Comparison of ENCODE assay signal across 10 cellular contexts in the genomic region with DNA sequence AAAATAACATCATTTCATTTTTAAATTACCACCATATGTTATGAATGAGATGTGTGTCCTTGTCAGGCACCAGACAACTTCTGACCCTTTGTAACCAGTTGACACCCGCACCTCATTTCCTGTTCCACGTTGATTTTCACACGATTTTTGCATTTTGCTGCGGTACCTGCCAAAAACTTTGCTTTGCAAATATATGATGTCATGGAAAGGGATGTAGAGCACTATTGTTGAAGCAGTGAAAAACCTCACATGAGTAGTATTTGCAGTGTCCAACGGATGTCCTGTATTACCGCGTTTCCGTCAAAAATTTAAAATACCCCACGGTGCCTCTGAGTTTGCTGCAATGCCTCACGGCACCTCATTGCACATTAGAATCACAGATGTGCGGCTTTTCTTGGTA.
DNase-seq lines count a peak whose midpoint lies in the region; ATAC-seq and TF ChIP-seq lines count a peak whose summit lies in the region.
"Had no signal": no experiment of that assay in that cellular context is flagged by ENCODE, and none has a peak within 500 bp of the region (broad histone marks: within the 10 kb centered on the region; RNA-seq: fewer than 3 reads in every experiment).

No MANE protein-coding gene starts in this region.

- no peaks in the 10 kb centered on the region for H3F3A ChIP-seq in PC-3 (ENCODE audit: low read length, unreplicated experiment)

- H3K14ac ChIP-seq in trophoblast cell (ENCODE audit: low read length), result no peak overlapping the region

- CTCF ChIA-PET in PC-3 (lab: Charles Lee), result no interaction called here

- H3K4ac ChIP-seq in trophoblast cell (ENCODE audit: low read depth, low read length), result no peak overlapping the region

- H3K36me3 ChIP-seq in left ventricle myocardium inferior (no peaks in the 10 kb centered on the region), PC-3 (ENCODE audit: low read depth, low read length) (peaks cover 2% of the 10 kb centered on the region; the same call in 1 of the 2 replicates), trophoblast cell (ENCODE audit: control insufficient read depth in 1 of 2, insufficient read depth in 2 of 2, low read length in 2 of 2) (peaks cover 5 to 6% of the 10 kb centered on the region in 2 experiments), sigmoid colon (no peaks in the 10 kb centered on the region)

- H2BK120ac ChIP-seq in trophoblast cell (ENCODE audit: insufficient read depth, low read length, poor library complexity), result no peak overlapping the region

- no peaks in the 10 kb centered on the region for H3K79me2 ChIP-seq in PC-3 (ENCODE audit: low read length)
- no peaks in the 10 kb centered on the region for H3K79me2 ChIP-seq in trophoblast cell (ENCODE audit: control insufficient read depth, insufficient read depth, low read length, poor library complexity)

- H2BK12ac ChIP-seq in trophoblast cell (ENCODE audit: low read length), result no peak overlapping the region

- DNase-seq in right cardiac atrium, result no peak
- DNase-seq in left ventricle myocardium inferior, result no peak
- DNase-seq in PC-3, result no peak
- DNase-seq in trophoblast cell, result no peak
- no peak for DNase-seq in inferior parietal cortex (ENCODE audit: extremely low spot score)
- DNase-seq in sigmoid colon, result no peak
- no peak for DNase-seq in activated CD4-positive, alpha-beta T cell treated with anti-CD3 and anti-CD28 coated beads for 4 hours
- DNase-seq: activated gamma-delta T cell; stimulated activated CD4-positive, alpha-beta T cell treated with anti-CD3 and anti-CD28 coated beads, Interleukin-4, amount 100 ng/mL, for 4 hours had no signal

- H3K27ac ChIP-seq in right cardiac atrium (ENCODE audit: low read length), result no peak overlapping the region
- no peak overlapping the region for H3K27ac ChIP-seq in left ventricle myocardium inferior (replicated peaks)
- H3K27ac ChIP-seq in PC-3 (ENCODE audit: low read length), result no peak overlapping the region
- H3K27ac ChIP-seq in trophoblast cell (ENCODE audit: low read depth, low read length), result no peak overlapping the region
- H3K27ac ChIP-seq in sigmoid colon, result peak overlapping the region in 2 of 4 donors; percentile 57 to 81

- H3K9me3 ChIP-seq in right cardiac atrium (ENCODE audit: control insufficient read depth, low read length) (no peaks in the 10 kb centered on the region), left ventricle myocardium inferior (replicated peaks) (no peaks in the 10 kb centered on the region), PC-3 (ENCODE audit: low read length) (no peaks in the 10 kb centered on the region), trophoblast cell (ENCODE audit: insufficient read depth, low read depth, low read length) (no peaks in the 10 kb centered on the region), sigmoid colon (no peaks in the 10 kb centered on the region)

- H2AK5ac ChIP-seq in trophoblast cell (ENCODE audit: low read length), result no peak overlapping the region

- no peaks in the 10 kb centered on the region for H4K20me1 ChIP-seq in PC-3 (ENCODE audit: low read length)

- no peak for TF ChIP-seq EP300 in sigmoid colon (IDR thresholded peaks at IDR 0.05)

- POLR2A ChIA-PET in PC-3 (lab: Charles Lee; ENCODE audit: unreplicated experiment), result no interaction called here

- H2AFZ ChIP-seq in PC-3 (ENCODE audit: low read length), result no peak overlapping the region
- no peak overlapping the region for H2AFZ ChIP-seq in trophoblast cell (ENCODE audit: insufficient read depth, low read length, poor library complexity)

- TF ChIP-seq POLR2A in sigmoid colon (IDR thresholded peaks at IDR 0.05), result no peak

- no peak overlapping the region for H3K18ac ChIP-seq in trophoblast cell (ENCODE audit: low read length)

- H3K4me3 ChIP-seq in right cardiac atrium (ENCODE audit: low read length) (no peak overlapping the region), left ventricle myocardium inferior (no peak overlapping the region), PC-3 (ENCODE audit: low read length) (no peak overlapping the region), trophoblast cell (ENCODE audit: low read depth, low read length) (no peak overlapping the region), sigmoid colon (no peak overlapping the region)

- H3K79me1 ChIP-seq in trophoblast cell (ENCODE audit: low read length), result no peaks in the 10 kb centered on the region

- no peak overlapping the region for H4K12ac ChIP-seq in trophoblast cell (ENCODE audit: low read depth, low read length)

- no peak for TF ChIP-seq CTCF in left ventricle myocardium inferior (IDR thresholded peaks at IDR 0.05; ENCODE audit: borderline replicate concordance)
- no peak for TF ChIP-seq CTCF in PC-3 (conservative IDR thresholded peaks at IDR 0.05; ENCODE audit: low read depth, low read length)
- no peak for TF ChIP-seq CTCF in sigmoid colon (IDR thresholded peaks at IDR 0.05)

- H2BK5ac ChIP-seq in trophoblast cell (ENCODE audit: low read depth, low read length, poor library complexity), result no peak overlapping the region

- 60% methylated on average over 11 of the region's 11 CpGs for WGBS in right cardiac atrium
- WGBS in trophoblast cell (ENCODE audit: extremely low coverage, insufficient coverage, insufficient read length), result no CpG with 5 or more reads among the region's 11 CpGs
- 83 to 86% methylated on average over 11 of the region's 11 CpGs for WGBS in sigmoid colon, 2 donors

- H3K23ac ChIP-seq in trophoblast cell (ENCODE audit: low read length), result no peak overlapping the region

- no peak overlapping the region for H4K91ac ChIP-seq in trophoblast cell (ENCODE audit: low read depth, low read length)

- H3K4me2 ChIP-seq in PC-3 (ENCODE audit: low read length) (no peak overlapping the region), trophoblast cell (ENCODE audit: low read length) (no peak overlapping the region)

- H4K8ac ChIP-seq in trophoblast cell (ENCODE audit: low read depth, low read length), result no peak overlapping the region

- H3K9me2 ChIP-seq in PC-3 (replicated peaks; ENCODE audit: low read length), result no peaks in the 10 kb centered on the region

- intact Hi-C loops in right cardiac atrium (cut with DNase I) (no loop called here), left ventricle myocardium inferior (cut with micrococcal nuclease) (no loop called here), PC-3 (cut with micrococcal nuclease) (no loop called here), sigmoid colon (cut with DNase I) (no loop called here)

- H3K4me1 ChIP-seq in right cardiac atrium (ENCODE audit: control insufficient read depth, insufficient read depth, low read length), result no peaks in the 10 kb centered on the region
- H3K4me1 ChIP-seq in left ventricle myocardium inferior, result peaks cover 11% of the 10 kb centered on the region
- no peaks in the 10 kb centered on the region for H3K4me1 ChIP-seq in PC-3 (ENCODE audit: insufficient read depth, low read length)
- no peaks in the 10 kb centered on the region for H3K4me1 ChIP-seq in trophoblast cell (ENCODE audit: control insufficient read depth in 1 of 2, insufficient read depth in 2 of 2, low read length in 2 of 2)
- H3K4me1 ChIP-seq in sigmoid colon, result peaks cover 0 to 11% (median 0%) of the 10 kb centered on the region in 4 donors

- BruUV-seq in PC-3 (replicated peaks; lab: Mats Ljungman, UMichigan), result no TSS peak

- H3K27me3 ChIP-seq in right cardiac atrium (ENCODE audit: control insufficient read depth, insufficient read depth) (no peaks in the 10 kb centered on the region), left ventricle myocardium inferior (ENCODE audit: low read depth) (no peaks in the 10 kb centered on the region), PC-3 (ENCODE audit: low read length) (no peaks in the 10 kb centered on the region), trophoblast cell (ENCODE audit: insufficient read depth, low read length) (no peaks in the 10 kb centered on the region), sigmoid colon (no peaks in the 10 kb centered on the region)

- ATAC-seq in right cardiac atrium (peak; percentile 56 to 95), HG02884 (IDR thresholded peaks at IDR 0.05; ENCODE audit: unreplicated experiment) (peak; percentile 83), PC-3 (peak; percentile 72)

- H3K9ac ChIP-seq in PC-3 (ENCODE audit: low read length) (no peak overlapping the region), trophoblast cell (ENCODE audit: low read length) (no peak overlapping the region)
